Comparison of ENCODE assay signal across 11 cellular contexts in genomic region chr1:42172394-42173133, GRCh38. TPM values are rescaled to one million over a fixed set of nuclear protein-coding genes. Genes with fewer than 3 reads are reported as not detected.
DNase-seq lines count a peak whose midpoint lies in the region; ATAC-seq, FAIRE-seq and TF ChIP-seq lines count a peak whose summit lies in the region.
"Had no signal": no experiment of that assay in that cellular context is flagged by ENCODE, and none has a peak within 500 bp of the region (broad histone marks: within the 10 kb centered on the region; RNA-seq: fewer than 3 reads in every experiment).

No MANE protein-coding gene starts in this region.

- no peak for TF ChIP-seq CTCF in glutamatergic neuron (IDR thresholded peaks at IDR 0.05; ENCODE audit: partially characterized antibody, unreplicated experiment)
- TF ChIP-seq CTCF in nephron progenitor cell (IDR thresholded peaks at IDR 0.05): no peak

- H3K27ac Mint-ChIP-seq in activated naive CD4-positive, alpha-beta T cell treated with anti-CD3 and anti-CD28 coated beads, Interleukin-2, amount 50 U/mL, for 72 hours: no peak overlapping the region
- H3K27ac Mint-ChIP-seq in activated naive CD4-positive, alpha-beta T cell treated with anti-CD3 and anti-CD28 coated beads, Interleukin-2, amount 10 ng/mL, durations not matched to agents 7 days and 5 days: no peak overlapping the region
- peak overlapping the region; percentile 87 for H3K27ac Mint-ChIP-seq in glutamatergic neuron (ENCODE audit: unreplicated experiment)
- H3K27ac Mint-ChIP-seq in nephron progenitor cell: peak overlapping the region; percentile 97

- H3K36me3 Mint-ChIP-seq in activated naive CD4-positive, alpha-beta T cell treated with anti-CD3 and anti-CD28 coated beads, Interleukin-2, amount 50 U/mL, for 72 hours: no peaks in the 10 kb centered on the region
- H3K36me3 Mint-ChIP-seq in activated naive CD4-positive, alpha-beta T cell treated with anti-CD3 and anti-CD28 coated beads, Interleukin-2, amount 10 ng/mL, durations not matched to agents 7 days and 5 days: peaks cover under 1% of the 10 kb centered on the region
- H3K36me3 Mint-ChIP-seq in glutamatergic neuron (ENCODE audit: unreplicated experiment) (no peaks in the 10 kb centered on the region), nephron progenitor cell (ENCODE audit: low read depth) (no peaks in the 10 kb centered on the region)

- peak; percentile 7 to 14 for ATAC-seq in activated naive CD4-positive, alpha-beta T cell treated with anti-CD3 and anti-CD28 coated beads, Interleukin-2, amount 50 U/mL, for 72 hours
- ATAC-seq in GM19397 (IDR thresholded peaks at IDR 0.05; ENCODE audit: unreplicated experiment): no peak

- H3K4me3 Mint-ChIP-seq in activated naive CD4-positive, alpha-beta T cell treated with anti-CD3 and anti-CD28 coated beads, Interleukin-2, amount 10 ng/mL, durations not matched to agents 7 days and 5 days: no peak overlapping the region
- H3K4me3 Mint-ChIP-seq in glutamatergic neuron (ENCODE audit: unreplicated experiment): no peak overlapping the region
- no peak overlapping the region for H3K4me3 Mint-ChIP-seq in nephron progenitor cell

- no peaks in the 10 kb centered on the region for H3K27me3 Mint-ChIP-seq in activated naive CD4-positive, alpha-beta T cell treated with anti-CD3 and anti-CD28 coated beads, Interleukin-2, amount 10 ng/mL, durations not matched to agents 7 days and 5 days
- H3K27me3 Mint-ChIP-seq in glutamatergic neuron (ENCODE audit: unreplicated experiment) (peaks cover 5% of the 10 kb centered on the region), nephron progenitor cell (ENCODE audit: low read depth, poor library complexity) (peaks cover 7% of the 10 kb centered on the region)

- peak; percentile 85 for FAIRE-seq in urothelium cell line (lab: Jason Lieb, UNC)

- no peaks in the 10 kb centered on the region for H3K4me1 Mint-ChIP-seq in activated naive CD4-positive, alpha-beta T cell treated with anti-CD3 and anti-CD28 coated beads, Interleukin-2, amount 10 ng/mL, durations not matched to agents 7 days and 5 days
- H3K4me1 Mint-ChIP-seq in glutamatergic neuron (ENCODE audit: low read depth, unreplicated experiment): peaks cover 10% of the 10 kb centered on the region
- H3K4me1 Mint-ChIP-seq in nephron progenitor cell: peaks cover 31% of the 10 kb centered on the region

- CTCF ChIA-PET in activated naive CD4-positive, alpha-beta T cell treated with anti-CD3 and anti-CD28 coated beads, Interleukin-2, amount 10 ng/mL, durations not matched to agents 7 days and 5 days (lab: Charles Lee): interaction anchor here (0.5 to 2.9 kb wide), 23 partner anchors 10 to 680 kb away, joined by 3 to 29 read pairs (median 4); no protein-coding TSS in a partner anchor

- DNase-seq in activated naive CD4-positive, alpha-beta T cell treated with anti-CD3 and anti-CD28 coated beads, Interleukin-2, amount 50 U/mL, for 72 hours (ENCODE audit: low spot score in 2 of 2): no peak
- no peak for DNase-seq in activated naive CD4-positive, alpha-beta T cell treated with anti-CD3 and anti-CD28 coated beads, Interleukin-2, amount 10 ng/mL, durations not matched to agents 7 days and 5 days
- DNase-seq in glutamatergic neuron (no peak), nephron progenitor cell (peak; percentile 18), urothelium cell line (ENCODE audit: low spot score) (no peak), glomerular visceral epithelial cell (ENCODE audit: extremely low spot score) (no peak), putamen (ENCODE audit: low spot score) (no peak)
- DNase-seq: NCI-H510A had no signal

- no peaks in the 10 kb centered on the region for H3K9me3 Mint-ChIP-seq in activated naive CD4-positive, alpha-beta T cell treated with anti-CD3 and anti-CD28 coated beads, Interleukin-2, amount 50 U/mL, for 72 hours
- H3K9me3 Mint-ChIP-seq in activated naive CD4-positive, alpha-beta T cell treated with anti-CD3 and anti-CD28 coated beads, Interleukin-2, amount 10 ng/mL, durations not matched to agents 7 days and 5 days: no peaks in the 10 kb centered on the region
- H3K9me3 Mint-ChIP-seq in glutamatergic neuron (ENCODE audit: unreplicated experiment) (peaks cover 3% of the 10 kb centered on the region), nephron progenitor cell (no peaks in the 10 kb centered on the region)

RNA-seq across cellular contexts. Expression of gene GUCA2A, which starts 8.0 kb away (rescaled TPM):
- total RNA-seq in activated naive CD4-positive, alpha-beta T cell treated with anti-CD3 and anti-CD28 coated beads, Interleukin-2, amount 50 U/mL, for 72 hours: not detected
- not detected for total RNA-seq in glutamatergic neuron (ENCODE audit: unreplicated experiment)
- total RNA-seq: A673, urinary bladder had no signal

RNA-seq across cellular contexts. Expression of gene GUCA2B, which starts 19.4 kb away (rescaled TPM):
- not detected for total RNA-seq in activated naive CD4-positive, alpha-beta T cell treated with anti-CD3 and anti-CD28 coated beads, Interleukin-2, amount 50 U/mL, for 72 hours
- total RNA-seq in glutamatergic neuron (ENCODE audit: unreplicated experiment): not detected
- total RNA-seq: A673, urinary bladder had no signal

Comparison
In these comparisons a context has a peak if more than half of its experiments do, and no peak if none do; other contexts are left out.
1. H3K27ac Mint-ChIP-seq: peak in glutamatergic neuron (single experiment) and nephron progenitor cell (single experiment); none in activated naive CD4-positive, alpha-beta T cell treated with anti-CD3 and anti-CD28 coated beads, Interleukin-2, amount 50 U/mL, for 72 hours (0 of 2) and activated naive CD4-positive, alpha-beta T cell treated with anti-CD3 and anti-CD28 coated beads, Interleukin-2, amount 10 ng/mL, durations not matched to agents 7 days and 5 days (single experiment).